ENCODE assay signal across 34 cellular contexts in the genomic region with DNA sequence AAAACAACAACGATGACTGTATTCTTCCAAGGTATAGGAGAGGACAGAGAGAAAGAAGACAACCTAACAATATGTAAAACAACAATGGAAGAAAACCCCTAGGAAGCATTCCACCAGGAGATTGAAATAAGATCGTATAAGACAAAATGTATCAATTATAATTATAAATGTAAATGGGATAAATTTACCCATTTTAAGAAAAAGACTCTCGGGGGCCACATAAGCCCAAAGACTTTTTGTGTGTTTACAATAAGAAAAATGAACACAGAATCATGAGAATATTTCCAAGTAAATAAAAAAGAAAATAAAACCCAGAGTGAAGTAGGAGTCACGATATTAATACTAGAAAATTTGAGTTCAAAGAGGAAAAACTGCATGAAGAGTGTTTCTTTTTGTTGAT.
"Had no signal": no experiment of that assay in that cellular context is flagged by ENCODE, and none has a peak within 500 bp of the region (broad histone marks: within the 10 kb centered on the region; RNA-seq: fewer than 3 reads in every experiment).

No MANE protein-coding gene starts in this region.

- H3K36me3 ChIP-seq: adrenal gland, ascending aorta, brain microvascular endothelial cell, breast epithelium, cardiac muscle cell had no signal

- H3K27ac ChIP-seq: adrenal gland, ascending aorta, body of pancreas, brain microvascular endothelial cell, breast epithelium, cardiac muscle cell had no signal

- DNase-seq: activated effector memory CD4-positive, alpha-beta T cell treated with anti-CD3 and anti-CD28 coated beads, Interleukin-2, amount 50 U/mL, for 16 hours; activated effector memory CD4-positive, alpha-beta T cell treated with Interleukin-2 at 50 U/mL for 16 hours; activated gamma-delta T cell; activated gamma-delta T cell treated with Interleukin-2 at 50 U/mL for 16 hours; activated naive CD4-positive, alpha-beta T cell; activated naive CD4-positive, alpha-beta T cell treated with anti-CD3 and anti-CD28 coated beads for 36 hours; activated naive CD4-positive, alpha-beta T cell treated with anti-CD3 and anti-CD28 coated beads, Interleukin-2, amount 10 ng/mL, durations not matched to agents 7 days and 5 days; activated naive CD4-positive, alpha-beta T cell treated with anti-CD3 and anti-CD28 coated beads, Interleukin-2, amount 50 U/mL, for 16 hours; activated naive CD4-positive, alpha-beta T cell treated with Interleukin-2 at 50 U/mL for 16 hours; activated naive CD8-positive, alpha-beta T cell treated with anti-CD3 and anti-CD28 coated beads for 36 hours; activated naive CD8-positive, alpha-beta T cell treated with anti-CD3 and anti-CD28 coated beads, Interleukin-2, amount 10 ng/mL, durations not matched to agents 7 days and 5 days; activated naive CD8-positive, alpha-beta T cell treated with anti-CD3 and anti-CD28 coated beads, Interleukin-2, amount 50 U/mL, for 24 hours; activated T-cell treated with anti-CD3 and anti-CD28 coated beads, Interleukin-2, amount 50 U/mL, for 1 hour; activated T-cell treated with anti-CD3 and anti-CD28 coated beads, Interleukin-2, amount 50 U/mL, for 24 hours; activated T-cell treated with anti-CD3 and anti-CD28 coated beads, Interleukin-2, amount 50 U/mL, for 4 hours; activated T-cell treated with anti-CD3 and anti-CD28 coated beads, Interleukin-2, amount 50 U/mL, for 48 hours; activated T-cell treated with anti-CD3 and anti-CD28 coated beads, Interleukin-2, amount 50 U/mL, for 72 hours; adrenal gland; amniotic stem cell; amygdala; anterior cingulate cortex; aorta; body of pancreas; brain microvascular endothelial cell; caudate nucleus; central memory CD4-positive, alpha-beta T cell; cerebellar nuclear complex had no signal

- H3K27me3 ChIP-seq: ascending aorta, body of pancreas, brain microvascular endothelial cell, breast epithelium, cardiac muscle cell had no signal

- H3K4me3 ChIP-seq: adrenal gland, ascending aorta, body of pancreas, breast epithelium, cardiac muscle cell had no signal

- ATAC-seq: activated naive CD4-positive, alpha-beta T cell treated with anti-CD3 and anti-CD28 coated beads, Interleukin-2, amount 50 U/mL, for 72 hours; activated naive CD8-positive, alpha-beta T cell treated with anti-CD3 and anti-CD28 coated beads, Interleukin-2, amount 50 U/mL, for 24 hours; activated T-cell treated with anti-CD3 and anti-CD28 coated beads, Interleukin-2, amount 50 U/mL, for 4 hours; activated T-cell treated with anti-CD3 and anti-CD28 coated beads, Interleukin-2, amount 50 U/mL, for 72 hours; activated T-helper 17 cell treated with anti-CD3 and anti-CD28 coated beads, Interleukin-2, amount 50 U/mL, for 72 hours; body of pancreas had no signal

- H3K4me1 ChIP-seq: adrenal gland, ascending aorta, body of pancreas, breast epithelium had no signal

- FAIRE-seq: astrocyte, bronchial epithelial cell had no signal
